Comparison of ENCODE assay signal across 8 cellular contexts in the genomic region with DNA sequence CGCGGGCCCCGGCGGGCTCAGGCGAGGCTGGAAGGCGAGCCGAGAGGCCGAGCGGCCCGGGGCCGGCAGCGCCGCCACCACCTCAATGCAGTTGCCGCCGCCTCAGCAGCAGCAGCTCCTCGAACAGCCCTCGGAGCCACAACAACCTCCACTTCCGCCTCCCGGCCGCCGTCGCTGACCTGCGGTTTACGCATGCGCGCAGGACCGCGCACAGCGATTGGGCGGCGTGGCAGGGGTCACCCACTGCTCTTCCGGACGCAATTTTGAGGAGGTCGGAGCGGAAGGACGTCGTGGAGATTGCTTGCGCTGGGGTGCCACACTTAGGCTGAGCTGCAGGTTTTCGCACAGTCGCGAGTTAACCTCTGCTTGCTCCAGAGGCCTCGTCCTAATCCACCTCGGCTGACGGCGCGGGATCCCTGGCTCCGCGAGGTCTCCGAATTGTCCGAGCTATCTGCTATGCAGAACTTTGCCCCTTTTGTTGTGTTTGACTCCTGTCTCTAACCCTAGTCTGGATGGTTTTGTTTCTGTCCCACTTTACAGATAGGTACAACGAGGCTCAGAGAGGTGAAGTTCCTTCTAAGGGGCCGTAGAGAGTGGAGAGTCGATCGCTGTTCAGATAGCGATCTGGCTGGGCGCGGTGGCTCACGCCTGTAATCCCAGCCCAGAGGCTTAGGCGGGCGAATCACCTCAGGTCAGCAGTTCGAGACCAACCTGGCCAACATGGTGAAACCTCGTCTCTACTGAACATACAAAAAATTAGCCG. TPM values are rescaled to one million over a fixed set of nuclear protein-coding genes. Genes with fewer than 3 reads are reported as not detected.
A peak's percentile ranks its signal among the peaks of the same experiment; 100 is the strongest.
DNase-seq lines count a peak whose midpoint lies in the region; ATAC-seq and TF ChIP-seq lines count a peak whose summit lies in the region.

TSS of gene ACAD10 (plus strand) at position 243 of the 763 bp plus-strand sequence. CDS start 6,657 bp downstream, outside the sequence.
TSS of gene BRAP (minus strand) at position 146 of the 763 bp plus-strand sequence. CDS start 164 bp downstream, outside the sequence.

- peak; percentile 83 for ATAC-seq in CD4-positive, alpha-beta T cell (ENCODE audit: poor library complexity)
- ATAC-seq in GM19452 (IDR thresholded peaks at IDR 0.05; ENCODE audit: unreplicated experiment) = peak; percentile 89

- peak within 1 kb of the TSS; percentile 46 for H3K27ac ChIP-seq in CD4-positive, alpha-beta T cell (ENCODE audit: low read depth, low read length)
- peak within 1 kb of the TSS; percentile 5 to 93 (median 80) for H3K27ac ChIP-seq in dorsolateral prefrontal cortex
- H3K27ac ChIP-seq in liver (ENCODE audit: low read depth in 1 of 2, low read length in 2 of 2) = peak within 1 kb of the TSS; percentile 74 to 75

- TF ChIP-seq RAD21 in liver (IDR thresholded peaks at IDR 0.05) = peak; percentile 48 to 49

- H3K4me3 Mint-ChIP-seq in CD4-positive, alpha-beta T cell = peak within 1 kb of the TSS; percentile 95
- peak within 1 kb of the TSS; percentile 95 for H3K4me3 Mint-ChIP-seq in activated CD4-positive, alpha-beta memory T cell treated with anti-CD3 and anti-CD28 coated beads for 36 hours

- intact Hi-C loops in CD4-positive, alpha-beta T cell (cut with DNase I, micrococcal nuclease) = loop anchor here in 1 of 2 experiments (2.0 to 10.0 kb wide), 7 partner anchors 87 to 1974 kb away; partner anchors contain the start of genes ATXN2, DDX54, ERP29 and FAM222A
- intact Hi-C loops in activated CD4-positive, alpha-beta memory T cell treated with anti-CD3 and anti-CD28 coated beads for 36 hours (cut with micrococcal nuclease) = loop anchor here (1.0 to 10.0 kb wide), 5 partner anchors 89 to 289 kb away; partner anchors contain the start of genes ATXN2 and MAPKAPK5
- intact Hi-C loops in dorsolateral prefrontal cortex (cut with DNase I) = loop anchor here (2.0 to 10.0 kb wide), 5 partner anchors 71 to 326 kb away; partner anchors contain the start of genes ATXN2 (in 2 of the 2), ERP29 (in 1 of the 2), MAPKAPK5 (in 1 of the 2) and TMEM116 (in 1 of the 2)

- H3K9me3 Mint-ChIP-seq in CD4-positive, alpha-beta T cell = no peaks in the 10 kb centered on the region
- no peaks in the 10 kb centered on the region for H3K9me3 Mint-ChIP-seq in activated CD4-positive, alpha-beta memory T cell treated with anti-CD3 and anti-CD28 coated beads for 36 hours

- H3K36me3 ChIP-seq in liver (ENCODE audit: control insufficient read depth in 4 of 4, insufficient read depth in 3 of 4, low read depth in 1 of 4, low read length in 3 of 4) = peaks cover 3 to 16% (median 11%) of the 10 kb centered on the region in 4 donors

- DNase-seq in CD4-positive, alpha-beta T cell = peak; percentile 86 to 95 (median 91)
- DNase-seq in HK-2 (ENCODE audit: unreplicated experiment) = peak; percentile 96
- peak; percentile 73 for DNase-seq in NCI-H82 treated with DMSO at 0.1 percent for 48 hours (lab: John Stamatoyannopoulos, UW; ENCODE audit: unreplicated experiment)
- DNase-seq in activated CD4-positive, alpha-beta memory T cell treated with anti-CD3 and anti-CD28 coated beads for 36 hours = peak; percentile 97
- DNase-seq in dorsolateral prefrontal cortex = peak; percentile 83 to 95 (median 89)
- DNase-seq in stimulated activated CD4-positive, alpha-beta T cell treated with anti-CD3 and anti-CD28 coated beads, Interleukin-4, amount 100 ng/mL, for 1 hour = peak; percentile 91

- WGBS in liver = under 1% methylated on average over 63 of the region's 63 CpGs

- CTCF ChIA-PET in CD4-positive, alpha-beta T cell (lab: Charles Lee) = interaction anchor here (0.9 kb wide), 1 partner anchor 289 kb away, joined by 3 read pairs; no protein-coding TSS in a partner anchor
- CTCF ChIA-PET in activated CD4-positive, alpha-beta memory T cell treated with anti-CD3 and anti-CD28 coated beads for 36 hours (lab: Charles Lee) = interaction anchor here (1.3 to 2.2 kb wide), 5 partner anchors 9 to 290 kb away, joined by 3 to 9 read pairs (median 6); no protein-coding TSS in a partner anchor

- no peak for TF ChIP-seq CTCF in CD4-positive, alpha-beta T cell (IDR thresholded peaks at IDR 0.05)
- TF ChIP-seq CTCF in dorsolateral prefrontal cortex (IDR thresholded peaks at IDR 0.05 in 54 of 56, conservative IDR thresholded peaks at IDR 0.05 in 2 of 56; ENCODE audit: low read depth in 1 of 56, partially characterized antibody in 56 of 56) (peak in 40 of 56 donors; percentile 6 to 63 (median 40)), liver (IDR thresholded peaks at IDR 0.05; ENCODE audit: low read depth, low read length, missing input control) (no peak)

- H3K27me3 Mint-ChIP-seq in CD4-positive, alpha-beta T cell = no peaks in the 10 kb centered on the region
- H3K27me3 Mint-ChIP-seq in activated CD4-positive, alpha-beta memory T cell treated with anti-CD3 and anti-CD28 coated beads for 36 hours = peaks cover 2% of the 10 kb centered on the region

- H3K27ac Mint-ChIP-seq in CD4-positive, alpha-beta T cell = peak within 1 kb of the TSS; percentile 86
- H3K27ac Mint-ChIP-seq in activated CD4-positive, alpha-beta memory T cell treated with anti-CD3 and anti-CD28 coated beads for 36 hours = peak within 1 kb of the TSS; percentile 89

- peaks cover 2 to 27% (median 23%) of the 10 kb centered on the region in 4 donors for H3K4me1 ChIP-seq in liver (ENCODE audit: control insufficient read depth in 4 of 4, insufficient read depth in 4 of 4, low read length in 3 of 4)

- H3K4me3 ChIP-seq in dorsolateral prefrontal cortex (peak within 1 kb of the TSS; percentile 64 to 100 (median 96)), liver (ENCODE audit: low read depth in 1 of 3, low read length in 3 of 3) (peak within 1 kb of the TSS; percentile 81 to 98 (median 92))

- peak within 1 kb of the TSS; percentile 93 for H3K9ac ChIP-seq in liver (ENCODE audit: low read depth in 1 of 2, low read length in 2 of 2)

- no peaks in the 10 kb centered on the region for H3K27me3 ChIP-seq in CD4-positive, alpha-beta T cell (ENCODE audit: control insufficient read depth, insufficient read depth, low read length)
- H3K27me3 ChIP-seq in dorsolateral prefrontal cortex (no peaks in the 10 kb centered on the region), liver (ENCODE audit: control insufficient read depth in 4 of 4, insufficient read depth in 4 of 4, low read length in 3 of 4) (no peaks in the 10 kb centered on the region)

- peaks cover 48% of the 10 kb centered on the region for H3K36me3 Mint-ChIP-seq in CD4-positive, alpha-beta T cell (ENCODE audit: low read depth)
- H3K36me3 Mint-ChIP-seq in activated CD4-positive, alpha-beta memory T cell treated with anti-CD3 and anti-CD28 coated beads for 36 hours = peaks cover 17% of the 10 kb centered on the region

- H3K9me3 ChIP-seq in CD4-positive, alpha-beta T cell (ENCODE audit: control insufficient read depth, low read length) = no peaks in the 10 kb centered on the region
- no peaks in the 10 kb centered on the region for H3K9me3 ChIP-seq in liver (ENCODE audit: control insufficient read depth in 4 of 4, low read length in 3 of 4)

- H3K4me1 Mint-ChIP-seq in CD4-positive, alpha-beta T cell (ENCODE audit: low read depth) = peaks cover 46% of the 10 kb centered on the region
- peaks cover 32% of the 10 kb centered on the region for H3K4me1 Mint-ChIP-seq in activated CD4-positive, alpha-beta memory T cell treated with anti-CD3 and anti-CD28 coated beads for 36 hours (ENCODE audit: low read depth)

- POLR2A ChIA-PET in CD4-positive, alpha-beta T cell (lab: Charles Lee) = interaction anchor here (0.6 to 2.7 kb wide), 14 partner anchors 12 to 1255 kb away, joined by 3 to 11 read pairs (median 3); partner anchors contain the start of genes ATXN2, ERP29, MAPKAPK5 and TMEM116
- POLR2A ChIA-PET in activated CD4-positive, alpha-beta memory T cell treated with anti-CD3 and anti-CD28 coated beads for 36 hours (lab: Charles Lee) = interaction anchor here (0.6 to 1.4 kb wide), 6 partner anchors 9 to 328 kb away, joined by 3 to 6 read pairs (median 4); partner anchors contain the start of gene ATXN2

TF ChIP-seq in liver, 16 proteins besides CTCF, POLR2A, EP300 and RAD21 (continues in another document):
- peak; percentile 38 to 58 for TF ChIP-seq RXRA (IDR thresholded peaks at IDR 0.05)
- peak in 1 of 2 donors; percentile 39 for TF ChIP-seq HNF4A (conservative IDR thresholded peaks at IDR 0.05)
- TF ChIP-seq, protein P1, sequence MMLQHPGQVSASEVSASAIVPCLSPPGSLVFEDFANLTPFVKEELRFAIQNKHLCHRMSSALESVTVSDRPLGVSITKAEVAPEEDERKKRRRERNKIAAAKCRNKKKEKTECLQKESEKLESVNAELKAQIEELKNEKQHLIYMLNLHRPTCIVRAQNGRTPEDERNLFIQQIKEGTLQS (IDR thresholded peaks at IDR 0.05) = no peak
- TF ChIP-seq FOXA1 (IDR thresholded peaks at IDR 0.05) = no peak
- TF ChIP-seq GABPA (IDR thresholded peaks at IDR 0.05 in 1 of 2, conservative IDR thresholded peaks at IDR 0.05 in 1 of 2) = peak in 1 of 2 donors; percentile 92
- no peak for TF ChIP-seq FOXA2 (IDR thresholded peaks at IDR 0.05)
- TF ChIP-seq SP1 (IDR thresholded peaks at IDR 0.05) = peak; percentile 41
- TF ChIP-seq JUND (IDR thresholded peaks at IDR 0.05) = no peak
- TF ChIP-seq, protein P2, sequence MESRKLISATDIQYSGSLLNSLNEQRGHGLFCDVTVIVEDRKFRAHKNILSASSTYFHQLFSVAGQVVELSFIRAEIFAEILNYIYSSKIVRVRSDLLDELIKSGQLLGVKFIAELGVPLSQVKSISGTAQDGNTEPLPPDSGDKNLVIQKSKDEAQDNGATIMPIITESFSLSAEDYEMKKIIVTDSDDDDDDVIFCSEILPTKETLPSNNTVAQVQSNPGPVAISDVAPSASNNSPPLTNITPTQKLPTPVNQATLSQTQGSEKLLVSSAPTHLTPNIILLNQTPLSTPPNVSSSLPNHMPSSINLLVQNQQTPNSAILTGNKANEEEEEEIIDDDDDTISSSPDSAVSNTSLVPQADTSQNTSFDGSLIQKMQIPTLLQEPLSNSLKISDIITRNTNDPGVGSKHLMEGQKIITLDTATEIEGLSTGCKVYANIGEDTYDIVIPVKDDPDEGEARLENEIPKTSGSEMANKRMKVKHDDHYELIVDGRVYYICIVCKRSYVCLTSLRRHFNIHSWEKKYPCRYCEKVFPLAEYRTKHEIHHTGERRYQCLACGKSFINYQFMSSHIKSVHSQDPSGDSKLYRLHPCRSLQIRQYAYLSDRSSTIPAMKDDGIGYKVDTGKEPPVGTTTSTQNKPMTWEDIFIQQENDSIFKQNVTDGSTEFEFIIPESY (IDR thresholded peaks at IDR 0.05) = peak; percentile 73
- no peak for TF ChIP-seq HNF4G (IDR thresholded peaks at IDR 0.05)

RNA-seq across cellular contexts. Expression of gene ACAD10, which starts in this region (rescaled TPM):
- 10 to 100 TPM; 15.8 to 17.4 TPM for total RNA-seq in CD4-positive, alpha-beta T cell
- total RNA-seq in activated CD4-positive, alpha-beta memory T cell treated with anti-CD3 and anti-CD28 coated beads for 36 hours = 10 to 100 TPM; 22.5 to 24.2 TPM
- total RNA-seq in dorsolateral prefrontal cortex (10 to 100 TPM; 19.3 to 49.9 (median 31.8) TPM), liver (10 to 100 TPM; 23.1 to 34.8 TPM)
- polyA plus RNA-seq in liver = 10 to 100 TPM; 10.7 to 19.3 TPM

RNA-seq across cellular contexts. Expression of gene BRAP, which starts in this region (rescaled TPM):
- 10 to 100 TPM; 22.4 to 25.8 TPM for total RNA-seq in CD4-positive, alpha-beta T cell
- 10 to 100 TPM; 16.8 to 18.0 TPM for total RNA-seq in activated CD4-positive, alpha-beta memory T cell treated with anti-CD3 and anti-CD28 coated beads for 36 hours
- total RNA-seq in dorsolateral prefrontal cortex (10 to 100 TPM; 20.6 to 31.0 (median 25.6) TPM), liver (10 to 100 TPM in 1 of 2 donors, 1 to 10 TPM in 1; 8.3 to 10.1 TPM)
- polyA plus RNA-seq in liver = 1 to 10 TPM; 4.8 to 5.1 TPM

Comparison
In these comparisons a context has a peak if more than half of its experiments do, and no peak if none do; other contexts are left out.
1. Peak in every context shown above with its lines: DNase-seq, ATAC-seq, H3K4me3 ChIP-seq and H3K27ac ChIP-seq.
2. CTCF ChIP-seq: peak in dorsolateral prefrontal cortex (40 of 56); none in CD4-positive, alpha-beta T cell (single experiment) and liver (single experiment).